ENCODE assay signal across 18 cellular contexts in the genomic region with DNA sequence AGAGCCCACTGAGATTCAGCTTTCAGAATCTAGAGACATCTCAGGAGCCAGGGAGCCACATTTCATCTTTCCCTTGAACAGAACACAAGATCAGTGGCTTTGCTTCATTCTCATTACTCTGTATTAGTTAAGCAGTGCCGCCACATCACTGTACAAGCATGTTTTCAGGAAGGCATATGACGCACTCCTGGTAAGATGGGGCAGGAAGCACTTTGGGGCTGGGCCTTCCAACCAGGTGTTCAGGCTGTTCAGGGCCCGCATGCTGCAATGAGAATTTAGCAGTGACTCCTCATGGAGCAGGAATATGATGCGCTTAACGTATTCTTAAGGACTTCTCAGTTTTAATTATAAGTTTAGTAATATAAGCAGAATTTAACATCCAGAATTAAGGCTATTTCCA. TPM values are rescaled to one million over a fixed set of nuclear protein-coding genes. Genes with fewer than 3 reads are reported as not detected.
DNase-seq lines count a peak whose midpoint lies in the region; ATAC-seq and TF ChIP-seq lines count a peak whose summit lies in the region.
"Had no signal": no experiment of that assay in that cellular context is flagged by ENCODE, and none has a peak within 500 bp of the region (broad histone marks: within the 10 kb centered on the region; RNA-seq: fewer than 3 reads in every experiment).

No MANE protein-coding gene starts in this region.

- no peak overlapping the region for H3K27ac ChIP-seq in foreskin keratinocyte
- H3K27ac ChIP-seq: BLaER1 had no signal

- H3K4me1 ChIP-seq in foreskin keratinocyte: peaks cover 6% of the 10 kb centered on the region
- H3K4me1 ChIP-seq: BLaER1, Caco-2 had no signal

- TF ChIP-seq CTCF in foreskin keratinocyte (conservative IDR thresholded peaks at IDR 0.05): no peak

- DNase-seq in activated CD4-positive, alpha-beta T cell treated with anti-CD3 and anti-CD28 coated beads for 48 hours: peak; percentile 33
- DNase-seq in activated CD4-positive, alpha-beta T cell treated with anti-CD3 and anti-CD28 coated beads, Interleukin-2, amount 50 U/mL, for 48 hours: no peak
- peak; percentile 34 for DNase-seq in stimulated activated CD4-positive, alpha-beta T cell treated with anti-CD3 and anti-CD28 coated beads, Interleukin-1b, Interleukin-23, amount 100 ng/mL, for 48 hours
- no peak for DNase-seq in stimulated activated CD4-positive, alpha-beta T cell treated with anti-CD3 and anti-CD28 coated beads, Interleukin-2, amount 100 ng/mL, for 48 hours
- DNase-seq in foreskin keratinocyte: peak; percentile 33 to 53
- no peak for DNase-seq in NCI-H1436 (lab: John Stamatoyannopoulos, UW)
- DNase-seq: 8988T; AML-193; Caco-2; CD8-positive, alpha-beta memory T cell; DMS53; GF-D8; HCEC 1CT; HFFc6 had no signal

- no peaks in the 10 kb centered on the region for H3K27me3 ChIP-seq in foreskin keratinocyte
- H3K27me3 ChIP-seq: BLaER1 had no signal

- ATAC-seq in foreskin keratinocyte: peak; percentile 9
- ATAC-seq in GM18870 (IDR thresholded peaks at IDR 0.05; ENCODE audit: unreplicated experiment): no peak
- ATAC-seq: HepG2 had no signal

RNA-seq across cellular contexts. Expression of a gene that starts 29.7 kb away (rescaled TPM):
- total RNA-seq in foreskin keratinocyte: not detected in 2 replicates
- not detected in 2 replicates for polyA plus RNA-seq in foreskin keratinocyte
- total RNA-seq: Caco-2, H4, HepG2 had no signal
- polyA plus RNA-seq: CD8-positive, alpha-beta memory T cell had no signal

RNA-seq across cellular contexts. Expression of a gene that starts 32.1 kb away (rescaled TPM):
- 67.7 and 81.4 TPM in 2 replicates for total RNA-seq in foreskin keratinocyte
- polyA plus RNA-seq in foreskin keratinocyte: 96.9 and 101 TPM in 2 replicates

RNA-seq across cellular contexts. Expression of a gene that starts 57.6 kb away (rescaled TPM):
- total RNA-seq in foreskin keratinocyte: not detected in 2 replicates
- polyA plus RNA-seq in foreskin keratinocyte: not detected in 2 replicates
- total RNA-seq: H4, HepG2, HFFc6 had no signal
- polyA plus RNA-seq: HepG2 had no signal

Comparison
In these comparisons a context has a peak if more than half of its experiments do, and no peak if none do; other contexts are left out.
1. DNase-seq: peak in activated CD4-positive, alpha-beta T cell treated with anti-CD3 and anti-CD28 coated beads for 48 hours (single experiment), stimulated activated CD4-positive, alpha-beta T cell treated with anti-CD3 and anti-CD28 coated beads, Interleukin-1b, Interleukin-23, amount 100 ng/mL, for 48 hours (single experiment) and foreskin keratinocyte (2 of 2); none in activated CD4-positive, alpha-beta T cell treated with anti-CD3 and anti-CD28 coated beads, Interleukin-2, amount 50 U/mL, for 48 hours (0 of 2), stimulated activated CD4-positive, alpha-beta T cell treated with anti-CD3 and anti-CD28 coated beads, Interleukin-2, amount 100 ng/mL, for 48 hours (0 of 2) and NCI-H1436 (single experiment).